11 cellular contexts compared by ENCODE assay signal in the genomic region with DNA sequence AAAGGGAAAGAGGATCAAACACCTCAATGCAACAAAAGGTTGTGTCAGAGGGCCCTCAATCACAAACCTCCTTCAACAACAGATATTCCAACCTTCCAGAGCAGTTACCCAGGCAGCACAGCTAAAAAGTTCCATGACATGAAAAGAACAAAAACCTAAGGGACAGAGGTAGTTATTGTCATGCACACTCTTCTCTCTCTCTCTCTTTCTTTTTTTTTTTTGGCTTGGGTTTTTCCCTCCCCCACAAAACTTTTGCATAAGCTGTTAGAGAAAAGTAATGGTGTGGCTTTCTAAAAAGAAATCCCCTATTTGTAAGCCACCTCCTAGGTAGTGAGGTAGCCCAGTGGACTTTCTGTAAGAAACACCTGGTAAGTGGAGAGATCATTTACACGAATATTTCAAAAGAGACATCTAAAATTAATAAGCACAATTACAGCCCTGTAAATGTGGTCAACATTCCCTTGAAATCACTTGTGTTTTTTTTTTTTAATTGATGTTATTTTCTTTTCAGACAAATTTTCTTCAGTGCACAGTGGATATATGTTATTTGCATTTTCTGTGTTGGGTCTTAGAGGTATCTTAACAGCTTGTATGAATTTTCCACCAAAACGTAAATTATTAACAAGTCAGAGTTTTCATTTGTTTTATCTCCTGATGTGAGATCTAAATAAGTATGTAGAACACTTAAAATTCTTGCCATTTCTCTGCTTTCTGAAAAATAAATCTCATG. TPM values are rescaled to one million over a fixed set of nuclear protein-coding genes. Genes with fewer than 3 reads are reported as not detected.
DNase-seq lines count a peak whose midpoint lies in the region; ATAC-seq, FAIRE-seq and TF ChIP-seq lines count a peak whose summit lies in the region.
"Had no signal": no experiment of that assay in that cellular context is flagged by ENCODE, and none has a peak within 500 bp of the region (broad histone marks: within the 10 kb centered on the region; RNA-seq: fewer than 3 reads in every experiment).

No MANE protein-coding gene starts in this region.

- H3K4me1 ChIP-seq in uterus: no peaks in the 10 kb centered on the region
- H3K4me1 ChIP-seq in kidney (ENCODE audit: control insufficient read depth in 1 of 2, insufficient read depth in 1 of 2, low read depth in 1 of 2, low read length in 2 of 2): peaks cover 9 to 28% of the 10 kb centered on the region in 2 donors

- peaks cover 54% of the 10 kb centered on the region for H3K4me1 Mint-ChIP-seq in stimulated activated effector memory CD8-positive, alpha-beta T cell treated with anti-CD3 and anti-CD28 coated beads, Interleukin-12 subunit alpha, Interleukin-12 subunit beta, amount 100 ng/mL, for 72 hours

- ATAC-seq in HG02678 (IDR thresholded peaks at IDR 0.05; ENCODE audit: unreplicated experiment): peak; percentile 83
- ATAC-seq in stimulated activated effector memory CD8-positive, alpha-beta T cell treated with anti-CD3 and anti-CD28 coated beads, Interleukin-12 subunit alpha, Interleukin-12 subunit beta, amount 100 ng/mL, for 72 hours: peak; percentile 71

- TF ChIP-seq CTCF in uterus (IDR thresholded peaks at IDR 0.05) (no peak), kidney (IDR thresholded peaks at IDR 0.05; ENCODE audit: borderline replicate concordance, extremely low read depth, insufficient read depth) (no peak)

- DNase-seq in GM19239 (ENCODE audit: insufficient read length, low spot score) (no peak), SK-N-MC (ENCODE audit: low read depth, low spot score) (no peak), NCI-H146 (lab: John Stamatoyannopoulos, UW) (no peak), uterus (no peak), kidney (no peak)
- no peak for DNase-seq in stimulated activated effector memory CD8-positive, alpha-beta T cell treated with anti-CD3 and anti-CD28 coated beads, Interleukin-12 subunit alpha, Interleukin-12 subunit beta, amount 100 ng/mL, for 72 hours (ENCODE audit: low spot score in 2 of 2)
- DNase-seq: activated effector memory CD4-positive, alpha-beta T cell treated with Interleukin-2 at 50 U/mL for 16 hours; HCEC 1CT; OCI-M1; retina had no signal

- peak overlapping the region; percentile 39 for H3K4me3 Mint-ChIP-seq in stimulated activated effector memory CD8-positive, alpha-beta T cell treated with anti-CD3 and anti-CD28 coated beads, Interleukin-12 subunit alpha, Interleukin-12 subunit beta, amount 100 ng/mL, for 72 hours

- FAIRE-seq in GM19239 (lab: Jason Lieb, UNC) (peak; percentile 67), kidney (lab: Jason Lieb, UNC) (no peak)

- H3K9ac ChIP-seq in SK-N-MC (ENCODE audit: insufficient read length) (peak overlapping the region; percentile 28), kidney (ENCODE audit: low read length in 2 of 2) (no peak overlapping the region)

- H3K4me3 ChIP-seq in SK-N-MC: no peak overlapping the region
- no peak overlapping the region for H3K4me3 ChIP-seq in uterus
- no peak overlapping the region for H3K4me3 ChIP-seq in kidney (ENCODE audit: low read length in 2 of 2)

- H3K27ac ChIP-seq in SK-N-MC (peak overlapping the region; percentile 73), uterus (no peak overlapping the region), kidney (ENCODE audit: low read depth in 2 of 2, low read length in 2 of 2) (no peak overlapping the region)

- H3K36me3 Mint-ChIP-seq in stimulated activated effector memory CD8-positive, alpha-beta T cell treated with anti-CD3 and anti-CD28 coated beads, Interleukin-12 subunit alpha, Interleukin-12 subunit beta, amount 100 ng/mL, for 72 hours: peaks cover 25% of the 10 kb centered on the region

- no peaks in the 10 kb centered on the region for H3K27me3 ChIP-seq in uterus

- H3K36me3 ChIP-seq in SK-N-MC (ENCODE audit: insufficient read depth, low read length) (peaks cover 87% of the 10 kb centered on the region), uterus (no peaks in the 10 kb centered on the region), kidney (ENCODE audit: control insufficient read depth in 1 of 2, insufficient read depth in 2 of 2, low read length in 2 of 2) (no peaks in the 10 kb centered on the region)

- peak overlapping the region; percentile 85 for H3K27ac Mint-ChIP-seq in stimulated activated effector memory CD8-positive, alpha-beta T cell treated with anti-CD3 and anti-CD28 coated beads, Interleukin-12 subunit alpha, Interleukin-12 subunit beta, amount 100 ng/mL, for 72 hours

- H3K9me3 Mint-ChIP-seq in stimulated activated effector memory CD8-positive, alpha-beta T cell treated with anti-CD3 and anti-CD28 coated beads, Interleukin-12 subunit alpha, Interleukin-12 subunit beta, amount 100 ng/mL, for 72 hours: no peaks in the 10 kb centered on the region

- intact Hi-C loops in uterus (cut with DNase I; ENCODE audit: low total_unique reads): no loop called here
- intact Hi-C loops in kidney (cut with DNase I): no loop called here

- no peak for TF ChIP-seq POLR2A in uterus (IDR thresholded peaks at IDR 0.05)

- H3K9me3 ChIP-seq in SK-N-MC (ENCODE audit: low read depth, low read length) (no peaks in the 10 kb centered on the region), uterus (no peaks in the 10 kb centered on the region), kidney (ENCODE audit: control insufficient read depth in 1 of 2, low read length in 2 of 2) (no peaks in the 10 kb centered on the region)

RNA-seq across cellular contexts. Expression of gene ZEB2, which starts 48.4 kb away (rescaled TPM):
- total RNA-seq in uterus (100 to 1,000 TPM in 3 of 4 donors, 10 to 100 TPM in 1; 35.9 to 177 (median 120) TPM), kidney (136 TPM)
- polyA plus RNA-seq in kidney (ENCODE audit: insufficient read depth, low read depth, low replicate concordance): 8.3 TPM
